In the genomic region with DNA sequence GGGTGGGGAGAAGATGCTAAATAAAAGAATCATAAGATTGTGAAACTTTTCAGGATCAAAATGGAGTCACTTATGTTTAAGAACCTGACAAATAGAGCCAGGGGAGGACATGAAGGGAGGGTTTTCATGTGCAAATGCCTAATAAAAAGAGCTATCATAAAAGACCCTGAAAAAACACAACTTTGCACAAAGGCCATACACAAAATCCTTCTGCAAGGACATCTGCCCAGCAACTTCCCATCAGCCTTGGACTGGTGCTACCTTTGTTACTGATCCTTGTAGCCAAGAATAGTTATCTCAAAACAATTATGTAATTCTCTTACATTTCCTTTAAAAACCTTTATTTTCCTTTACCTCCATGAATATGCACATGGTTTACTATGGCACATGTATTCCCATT, we compare ENCODE assay signal across 23 cellular contexts.
"Had no signal": no experiment of that assay in that cellular context is flagged by ENCODE, and none has a peak within 500 bp of the region (broad histone marks: within the 10 kb centered on the region; RNA-seq: fewer than 3 reads in every experiment).

No MANE protein-coding gene starts in this region.

- H3K4me3 ChIP-seq: colonic mucosa, coronary artery, dorsolateral prefrontal cortex, esophagus muscularis mucosa, esophagus squamous epithelium, gastrocnemius medialis, gastroesophageal sphincter, heart left ventricle, heart right ventricle had no signal

- H3K27me3 ChIP-seq: colonic mucosa, dorsolateral prefrontal cortex, esophagus muscularis mucosa, esophagus squamous epithelium, foreskin keratinocyte, gastrocnemius medialis, gastroesophageal sphincter, heart left ventricle, heart right ventricle had no signal

- H3K4me1 ChIP-seq: colonic mucosa, esophagus muscularis mucosa, esophagus squamous epithelium, foreskin keratinocyte, gastroesophageal sphincter, heart left ventricle had no signal

- H3K36me3 ChIP-seq: colonic mucosa, esophagus muscularis mucosa, esophagus squamous epithelium, gastrocnemius medialis, gastroesophageal sphincter, heart left ventricle, heart right ventricle had no signal

- ATAC-seq: effector memory CD8-positive, alpha-beta T cell; esophagus mucosa; foreskin keratinocyte; gastrocnemius medialis; gastroesophageal sphincter; heart left ventricle; heart right ventricle had no signal

- H3K27ac ChIP-seq: colonic mucosa, coronary artery, dorsolateral prefrontal cortex, epithelial cell of prostate, esophagus muscularis mucosa, esophagus squamous epithelium, foreskin keratinocyte, gastrocnemius medialis, gastroesophageal sphincter, heart left ventricle, heart right ventricle had no signal

- H3K9me3 ChIP-seq: colonic mucosa, esophagus muscularis mucosa, esophagus squamous epithelium, gastrocnemius medialis, gastroesophageal sphincter, heart left ventricle, heart right ventricle had no signal

- DNase-seq: colonic mucosa; cortex of kidney; dermis blood vessel endothelial cell; dorsolateral prefrontal cortex; effector CD4-positive, alpha-beta T cell; effector CD8-positive, alpha-beta T cell; effector memory CD4-positive, alpha-beta T cell; effector memory CD8-positive, alpha-beta T cell; erythroblast; esophagus squamous epithelium; foreskin fibroblast; foreskin keratinocyte; foreskin melanocyte; gastrocnemius medialis; glutamatergic neuron; head of caudate nucleus; heart left ventricle; heart right ventricle had no signal
